Comparison of ENCODE assay signal across 12 cellular contexts in the genomic region with DNA sequence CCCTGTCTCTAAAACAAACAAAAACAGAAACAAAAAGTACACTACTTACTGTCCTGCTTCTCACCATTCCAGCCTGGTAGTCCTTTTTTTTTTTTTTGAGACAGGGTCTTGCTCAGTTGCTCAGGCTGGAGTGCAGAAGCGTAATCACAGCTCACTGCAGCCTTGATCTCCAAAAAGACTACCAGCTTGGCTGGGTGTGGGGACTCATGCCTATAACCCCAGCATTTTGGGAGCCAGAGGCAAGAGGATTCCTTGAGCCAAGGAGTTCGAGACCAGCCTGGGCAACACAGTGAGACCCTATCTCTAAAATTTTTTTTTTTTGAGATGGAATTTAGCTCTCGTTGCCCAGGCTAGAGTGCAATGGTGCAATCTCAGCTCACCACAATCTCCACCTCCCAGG. TPM values are rescaled to one million over a fixed set of nuclear protein-coding genes. Genes with fewer than 3 reads are reported as not detected.
DNase-seq lines count a peak whose midpoint lies in the region; ATAC-seq, FAIRE-seq and TF ChIP-seq lines count a peak whose summit lies in the region.
"Had no signal": no experiment of that assay in that cellular context is flagged by ENCODE, and none has a peak within 500 bp of the region (broad histone marks: within the 10 kb centered on the region; RNA-seq: fewer than 3 reads in every experiment).

No MANE protein-coding gene starts in this region.

- TF ChIP-seq CTCF in Caco-2 (IDR thresholded peaks at IDR 0.05; ENCODE audit: insufficient read depth in 1 of 2, low read depth in 1 of 2, low read length in 1 of 2, severe bottlenecking in 1 of 2, unreplicated experiment in 1 of 2) (no peak), adrenal gland (IDR thresholded peaks at IDR 0.05) (no peak), right lobe of liver (IDR thresholded peaks at IDR 0.05) (no peak), stomach (IDR thresholded peaks at IDR 0.05) (no peak)

- WGBS in adrenal gland, 4 donors = 75 to 89% (median 76%) methylated on average over 3 of the region's 3 CpGs
- 50% methylated on average over 2 of the region's 3 CpGs for WGBS in right lobe of liver (ENCODE audit: insufficient coverage, low coverage, low lambda C conversion rate, missing lambda C conversion rate)
- 58 to 84% (median 77%) methylated on average over 3 of the region's 3 CpGs for WGBS in stomach, 5 donors

- TF ChIP-seq POLR2A in adrenal gland (IDR thresholded peaks at IDR 0.05) (no peak), right lobe of liver (IDR thresholded peaks at IDR 0.05) (no peak), stomach (IDR thresholded peaks at IDR 0.05) (no peak), GM18505 (IDR thresholded peaks at IDR 0.05; ENCODE audit: borderline replicate concordance, extremely low read depth, insufficient read depth, insufficient read length) (no peak)

- no peak overlapping the region for H3K4me3 Mint-ChIP-seq in Caco-2 (ENCODE audit: unreplicated experiment)
- H3K4me3 Mint-ChIP-seq: activated naive CD8-positive, alpha-beta T cell; effector memory CD8-positive, alpha-beta T cell had no signal

- H3K4me3 ChIP-seq in Caco-2 (ENCODE audit: low read depth, low read length) (no peak overlapping the region), adrenal gland (no peak overlapping the region), right lobe of liver (no peak overlapping the region), stomach (no peak overlapping the region)

- H3K36me3 Mint-ChIP-seq in Caco-2 (ENCODE audit: insufficient read depth, unreplicated experiment) = peaks cover 24% of the 10 kb centered on the region
- H3K36me3 Mint-ChIP-seq: activated naive CD8-positive, alpha-beta T cell had no signal

- peaks cover 12% of the 10 kb centered on the region for H3K4me1 Mint-ChIP-seq in Caco-2 (ENCODE audit: low read depth, unreplicated experiment)

- peaks cover 80% of the 10 kb centered on the region for H3K4me1 ChIP-seq in Caco-2
- H3K4me1 ChIP-seq in adrenal gland (replicated peaks in 1 of 2) = peaks cover 12 to 14% of the 10 kb centered on the region in 2 donors
- H3K4me1 ChIP-seq in right lobe of liver = peaks cover 0 to 73% (median 18%) of the 10 kb centered on the region in 4 donors
- peaks cover 30 to 81% (median 48%) of the 10 kb centered on the region in 4 donors for H3K4me1 ChIP-seq in stomach

- no peaks in the 10 kb centered on the region for H3K36me3 ChIP-seq in Caco-2 (ENCODE audit: control insufficient read depth, insufficient read depth, low read length)
- H3K36me3 ChIP-seq in adrenal gland (replicated peaks in 1 of 2) = no peaks in the 10 kb centered on the region
- no peaks in the 10 kb centered on the region for H3K36me3 ChIP-seq in right lobe of liver
- no peaks in the 10 kb centered on the region for H3K36me3 ChIP-seq in stomach

- no peaks in the 10 kb centered on the region for H3K27me3 ChIP-seq in Caco-2 (replicated peaks; ENCODE audit: control insufficient read depth, insufficient read depth, low read length)
- no peaks in the 10 kb centered on the region for H3K27me3 ChIP-seq in adrenal gland
- H3K27me3 ChIP-seq in right lobe of liver = no peaks in the 10 kb centered on the region
- H3K27me3 ChIP-seq in stomach = peaks cover 0 to 13% (median 0%) of the 10 kb centered on the region in 3 donors

- no peak for TF ChIP-seq EP300 in stomach (IDR thresholded peaks at IDR 0.05)

- CTCF ChIA-PET in Caco-2 (lab: Charles Lee) = interaction anchor here (0.7 kb wide), 1 partner anchor 29 kb away, joined by 4 read pairs; no protein-coding TSS in a partner anchor

- no peak for ATAC-seq in right lobe of liver
- ATAC-seq in GM21390 (IDR thresholded peaks at IDR 0.05; ENCODE audit: unreplicated experiment) = no peak
- no peak for ATAC-seq in GM18505 (IDR thresholded peaks at IDR 0.05; ENCODE audit: unreplicated experiment)
- ATAC-seq: effector memory CD8-positive, alpha-beta T cell had no signal

- DNase-seq in Caco-2 (no peak), adrenal gland (no peak), right lobe of liver (no peak), stomach (no peak), frontal cortex (ENCODE audit: low spot score in 2 of 2) (no peak), NCI-H748 (lab: John Stamatoyannopoulos, UW; ENCODE audit: unreplicated experiment) (no peak)
- DNase-seq: activated CD4-positive, alpha-beta T cell treated with anti-CD3 and anti-CD28 coated beads for 4 hours; effector memory CD8-positive, alpha-beta T cell; stimulated activated naive CD4-positive, alpha-beta T cell had no signal

- no peaks in the 10 kb centered on the region for H3K9me3 Mint-ChIP-seq in Caco-2 (ENCODE audit: unreplicated experiment)
- H3K9me3 Mint-ChIP-seq: effector memory CD8-positive, alpha-beta T cell had no signal

- intact Hi-C loops in Caco-2 (cut with micrococcal nuclease; ENCODE audit: unreplicated experiment) (no loop called here), adrenal gland (cut with DNase I) (no loop called here), right lobe of liver (cut with DNase I) (no loop called here), stomach (cut with DNase I; ENCODE audit: low total_unique reads) (no loop called here)

- no peak for FAIRE-seq in frontal cortex (lab: Jason Lieb, UNC)

- TSS peak; percentile 20 for BruUV-seq in Caco-2 (replicated peaks; lab: Mats Ljungman, UMichigan)

- H3K27ac ChIP-seq in adrenal gland (peak overlapping the region; percentile 38 to 88 (median 82)), right lobe of liver (peak overlapping the region in 2 of 3 donors; percentile 57 to 66), stomach (peak overlapping the region; percentile 73 to 88 (median 86))

- H3K27ac Mint-ChIP-seq in Caco-2 (ENCODE audit: unreplicated experiment) = peak overlapping the region; percentile 95
- H3K27ac Mint-ChIP-seq: activated naive CD8-positive, alpha-beta T cell; effector memory CD8-positive, alpha-beta T cell had no signal

- H3K27me3 Mint-ChIP-seq in Caco-2 (ENCODE audit: insufficient read depth, unreplicated experiment) = no peaks in the 10 kb centered on the region

- H3K9me3 ChIP-seq in Caco-2 = no peaks in the 10 kb centered on the region
- no peaks in the 10 kb centered on the region for H3K9me3 ChIP-seq in adrenal gland (replicated peaks in 1 of 3)
- no peaks in the 10 kb centered on the region for H3K9me3 ChIP-seq in right lobe of liver
- H3K9me3 ChIP-seq in stomach = no peaks in the 10 kb centered on the region

- POLR2A ChIA-PET in Caco-2 (lab: Charles Lee) = interaction anchor here (0.9 to 1.5 kb wide), 6 partner anchors 9 to 99 kb away, joined by 3 to 13 read pairs (median 4); partner anchors contain the start of gene JUND

RNA-seq across cellular contexts. Expression of gene GDF15, which starts 5.1 kb away (rescaled TPM):
- 55.3 and 56.1 TPM in 2 replicates for total RNA-seq in Caco-2 (2022)
- 10 to 100 TPM in 4 of 8 donors, 1 to 10 TPM in 3, under 1 TPM in 1; 0.90 to 29.2 (median 9.0) TPM for total RNA-seq in adrenal gland
- polyA plus RNA-seq in adrenal gland = 1 to 10 TPM in 2 of 3 donors, under 1 TPM in 1; 0.33 to 5.3 (median 2.6) TPM
- 100 to 1,000 TPM in 2 of 6 experiments, 10 to 100 TPM in 2, 1 to 10 TPM in 1, under 1 TPM in 1; 0.88 to 160 (median 57.5) TPM for total RNA-seq in right lobe of liver
- total RNA-seq in stomach = 100 to 1,000 TPM in 1 of 5 donors, 10 to 100 TPM in 4; 17.3 to 102 (median 46.9) TPM
- 100 to 1,000 TPM in 1 of 3 donors, 10 to 100 TPM in 2; 14.2 to 134 (median 44.5) TPM for polyA plus RNA-seq in stomach
- total RNA-seq in frontal cortex = not detected

RNA-seq across cellular contexts. Expression of gene LRRC25, which starts 16.6 kb away (rescaled TPM):
- total RNA-seq in Caco-2 (2022) = not detected in 2 replicates
- total RNA-seq in adrenal gland = 10 to 100 TPM in 7 of 8 donors, 1 to 10 TPM in 1; 8.7 to 38.2 (median 22.5) TPM
- polyA plus RNA-seq in adrenal gland = 10 to 100 TPM in 1 of 3 donors, 1 to 10 TPM in 2; 5.1 to 18.4 (median 8.5) TPM
- total RNA-seq in right lobe of liver = 10 to 100 TPM in 1 of 6 experiments, 1 to 10 TPM in 5; 1.9 to 12.6 (median 3.2) TPM
- 10 to 100 TPM in 1 of 5 donors, 1 to 10 TPM in 2, not detected in 2; 2.9 to 11.2 (median 7.2) TPM for total RNA-seq in stomach
- polyA plus RNA-seq in stomach = 1 to 10 TPM in 2 of 3 donors, under 1 TPM in 1; 0.98 to 2.4 (median 1.7) TPM
- total RNA-seq in frontal cortex = 0.41 TPM

RNA-seq across cellular contexts. Expression of gene SSBP4, which starts 38.4 kb away (rescaled TPM):
- 46.2 and 49.4 TPM in 2 replicates for total RNA-seq in Caco-2 (2022)
- total RNA-seq in adrenal gland = 100 to 1,000 TPM in 1 of 8 donors, 10 to 100 TPM in 7; 38.9 to 119 (median 73.7) TPM
- polyA plus RNA-seq in adrenal gland = 100 to 1,000 TPM in 2 of 3 donors, 1 to 10 TPM in 1; 9.1 to 160 (median 136) TPM
- 10 to 100 TPM; 12.8 to 23.9 (median 15.9) TPM for total RNA-seq in right lobe of liver
- total RNA-seq in stomach = 100 to 1,000 TPM in 1 of 5 donors, 10 to 100 TPM in 4; 22.8 to 253 (median 39.7) TPM
- polyA plus RNA-seq in stomach = 10 to 100 TPM; 49.9 to 77.6 (median 54.4) TPM
- total RNA-seq in frontal cortex = 69.3 TPM

RNA-seq across cellular contexts. Expression of gene PGPEP1, which starts 40.4 kb away (rescaled TPM):
- 25.6 and 26.0 TPM in 2 replicates for total RNA-seq in Caco-2 (2022)
- 10 to 100 TPM; 31.6 to 89.2 (median 58.6) TPM for total RNA-seq in adrenal gland
- polyA plus RNA-seq in adrenal gland = 10 to 100 TPM; 20.3 to 46.1 (median 21.1) TPM
- total RNA-seq in right lobe of liver = 10 to 100 TPM; 33.0 to 55.5 (median 40.7) TPM
- total RNA-seq in stomach = 10 to 100 TPM in 4 of 5 donors, 1 to 10 TPM in 1; 8.0 to 58.9 (median 22.9) TPM
- polyA plus RNA-seq in stomach = 10 to 100 TPM in 2 of 3 donors, 1 to 10 TPM in 1; 8.4 to 40.0 (median 31.8) TPM
- 18.3 TPM for total RNA-seq in frontal cortex

RNA-seq across cellular contexts. Expression of gene ISYNA1, which starts 57.1 kb away (rescaled TPM):
- 65.3 and 67.3 TPM in 2 replicates for total RNA-seq in Caco-2 (2022)
- 100 to 1,000 TPM in 3 of 8 donors, 10 to 100 TPM in 5; 32.3 to 211 (median 78.7) TPM for total RNA-seq in adrenal gland
- polyA plus RNA-seq in adrenal gland = 100 to 1,000 TPM in 2 of 3 donors, 1 to 10 TPM in 1; 3.2 to 313 (median 125) TPM
- 1 to 10 TPM; 6.5 to 8.3 (median 7.8) TPM for total RNA-seq in right lobe of liver
- total RNA-seq in stomach = 10 to 100 TPM in 4 of 5 donors, 1 to 10 TPM in 1; 7.8 to 47.3 (median 15.8) TPM
- 10 to 100 TPM in 2 of 3 donors, 1 to 10 TPM in 1; 9.5 to 39.7 (median 15.0) TPM for polyA plus RNA-seq in stomach
- total RNA-seq in frontal cortex = 62.8 TPM
